Comparison of ENCODE assay signal across 8 cellular contexts in genomic region chr14:105086833-105087307, GRCh38. TPM values are rescaled to one million over a fixed set of nuclear protein-coding genes. Genes with fewer than 3 reads are reported as not detected.
DNase-seq lines count a peak whose midpoint lies in the region; ATAC-seq and TF ChIP-seq lines count a peak whose summit lies in the region.

No MANE protein-coding gene starts in this region.

- BruUV-seq in A673 (replicated peaks; lab: Mats Ljungman, UMichigan), result no TSS peak

- WGBS in mesenchymal stem cell, result 2% methylated on average over 38 of the region's 45 CpGs

- H3K9me3 ChIP-seq in A673 (ENCODE audit: low read depth, low read length, poor library complexity, severe bottlenecking) (no peaks in the 10 kb centered on the region), duodenal mucosa (ENCODE audit: control insufficient read depth in 1 of 2, low read length in 2 of 2) (no peaks in the 10 kb centered on the region), mesenchymal stem cell (ENCODE audit: control insufficient read depth, low read length) (no peaks in the 10 kb centered on the region)

- H2BK15ac ChIP-seq in mesenchymal stem cell (ENCODE audit: low read depth, poor library complexity, severe bottlenecking), result no peak overlapping the region

- ATAC-seq in GM18502 (IDR thresholded peaks at IDR 0.05; ENCODE audit: poor library complexity, unreplicated experiment) (peak; percentile 80), HG03039 (IDR thresholded peaks at IDR 0.05; ENCODE audit: unreplicated experiment) (peak; percentile 57)

- H2BK120ac ChIP-seq in mesenchymal stem cell (ENCODE audit: low read depth, low read length), result peak overlapping the region; percentile 68

- no peaks in the 10 kb centered on the region for H3K36me3 ChIP-seq in A673 (ENCODE audit: insufficient read depth, low read length, poor library complexity, severe bottlenecking)
- no peaks in the 10 kb centered on the region for H3K36me3 ChIP-seq in duodenal mucosa (ENCODE audit: control insufficient read depth in 1 of 2, insufficient read depth in 2 of 2, low read length in 2 of 2)
- H3K36me3 ChIP-seq in mesenchymal stem cell (ENCODE audit: control insufficient read depth in 1 of 2, insufficient read depth in 2 of 2, low read depth in 1 of 2, low read length in 2 of 2), result peaks cover 0 to 3% of the 10 kb centered on the region in 2 experiments

- H3K4me1 ChIP-seq in A673 (ENCODE audit: insufficient read depth, low read length, poor library complexity, severe bottlenecking), result peaks cover 6% of the 10 kb centered on the region
- peaks cover 17 to 31% of the 10 kb centered on the region in 2 donors for H3K4me1 ChIP-seq in duodenal mucosa (ENCODE audit: control insufficient read depth in 1 of 2, insufficient read depth in 2 of 2, low read length in 2 of 2)
- H3K4me1 ChIP-seq in mesenchymal stem cell (ENCODE audit: control insufficient read depth, insufficient read depth, low read depth, low read length), result peaks cover 52% of the 10 kb centered on the region

- POLR2A ChIA-PET in A673 (lab: Charles Lee; ENCODE audit: low non-redundant PET), result no interaction called here

- peak overlapping the region in 1 of 2 experiments; percentile 13 for H3K4ac ChIP-seq in mesenchymal stem cell (ENCODE audit: low read depth in 1 of 2, low read length in 2 of 2)

- no peak overlapping the region for H3K23ac ChIP-seq in mesenchymal stem cell (ENCODE audit: low read length in 2 of 2)

- H4K91ac ChIP-seq in mesenchymal stem cell (ENCODE audit: low read length), result peak overlapping the region; percentile 92

- no peak overlapping the region for H2AK5ac ChIP-seq in mesenchymal stem cell (ENCODE audit: low read length, severe bottlenecking)

- peak overlapping the region in 1 of 2 experiments; percentile 7 for H2BK12ac ChIP-seq in mesenchymal stem cell (ENCODE audit: low read length in 2 of 2)

- DNase-seq in A673 (ENCODE audit: low spot score), result peak; percentile 76
- peak; percentile 60 for DNase-seq in NCI-H510A treated with DMSO at 0.1 percent for 48 hours (lab: John Stamatoyannopoulos, UW)
- peak; percentile 79 to 81 for DNase-seq in activated CD4-positive, alpha-beta T cell treated with anti-CD3 and anti-CD28 coated beads, Interleukin-2, amount 50 U/mL, for 4 hours
- DNase-seq in mesenchymal stem cell, result peak; percentile 73
- DNase-seq in stimulated activated CD8-positive, alpha-beta memory T cell treated with anti-CD3 and anti-CD28 coated beads, Interleukin-2, amount 100 ng/mL, for 1 hour (ENCODE audit: low read depth in 2 of 2), result peak; percentile 78

- CTCF ChIA-PET in A673 (lab: Charles Lee), result interaction anchor here (0.5 to 0.7 kb wide), 2 partner anchors 158 to 265 kb away, joined by 3 read pairs; no protein-coding TSS in a partner anchor

- H2AFZ ChIP-seq in mesenchymal stem cell (ENCODE audit: low read depth, low read length), result peak overlapping the region; percentile 55

- peak overlapping the region; percentile 88 for H4K8ac ChIP-seq in mesenchymal stem cell (ENCODE audit: low read length)

- H3K14ac ChIP-seq in mesenchymal stem cell (ENCODE audit: low read length in 2 of 2), result peak overlapping the region in 1 of 2 experiments; percentile 61

- H3K27ac ChIP-seq in A673 (ENCODE audit: low read depth, low read length, poor library complexity, severe bottlenecking) (no peak overlapping the region), duodenal mucosa (ENCODE audit: low read depth, low read length) (no peak overlapping the region), mesenchymal stem cell (ENCODE audit: low read length, poor library complexity, severe bottlenecking) (no peak overlapping the region)

- H2BK5ac ChIP-seq in mesenchymal stem cell (ENCODE audit: low read depth, low read length, poor library complexity, severe bottlenecking), result no peak overlapping the region

- TF ChIP-seq CTCF in A673 (conservative IDR thresholded peaks at IDR 0.05; ENCODE audit: low read depth, low read length), result peak; percentile 65

- peak overlapping the region; percentile 80 for H3K4me2 ChIP-seq in mesenchymal stem cell (ENCODE audit: low read length, poor library complexity, severe bottlenecking)

- H3K27me3 ChIP-seq in A673 (replicated peaks; ENCODE audit: insufficient read depth, low read depth, low read length, poor library complexity) (no peaks in the 10 kb centered on the region), duodenal mucosa (ENCODE audit: control insufficient read depth in 1 of 2, insufficient read depth in 2 of 2, low read length in 2 of 2) (peaks cover 18 to 21% of the 10 kb centered on the region in 2 donors), mesenchymal stem cell (ENCODE audit: control insufficient read depth in 1 of 2, insufficient read depth in 1 of 2, low read length in 2 of 2) (peaks cover 0 to 19% of the 10 kb centered on the region in 2 experiments)

- peaks cover 6% of the 10 kb centered on the region for H3K79me1 ChIP-seq in mesenchymal stem cell (replicated peaks; ENCODE audit: low read length, poor library complexity, severe bottlenecking)

- H3K4me3 ChIP-seq in A673 (ENCODE audit: low read depth, low read length, poor library complexity, severe bottlenecking), result peak overlapping the region; percentile 51
- H3K4me3 ChIP-seq in duodenal mucosa (ENCODE audit: low read depth in 1 of 2, low read length in 2 of 2), result peak overlapping the region; percentile 55
- peak overlapping the region; percentile 56 to 82 for H3K4me3 ChIP-seq in mesenchymal stem cell (ENCODE audit: insufficient read depth in 1 of 2, low read depth in 1 of 2, low read length in 2 of 2)

- intact Hi-C loops in A673 (cut with micrococcal nuclease; ENCODE audit: unreplicated experiment), result no loop called here

- peak overlapping the region; percentile 79 to 80 for H3K18ac ChIP-seq in mesenchymal stem cell (ENCODE audit: low read depth in 1 of 2, low read length in 2 of 2)

- no peak overlapping the region for H3K9ac ChIP-seq in duodenal mucosa (ENCODE audit: low read depth in 1 of 2, low read length in 2 of 2)
- peak overlapping the region; percentile 84 for H3K9ac ChIP-seq in mesenchymal stem cell (ENCODE audit: low read length)

RNA-seq across cellular contexts. Expression of gene GPR132, which starts 21.6 kb away (rescaled TPM):
- not detected in 2 replicates for total RNA-seq in A673 (2021)
- 0.03 TPM for polyA plus RNA-seq in mesenchymal stem cell (2013, experiment 1 of 2)
- polyA plus RNA-seq in mesenchymal stem cell (2013, experiment 2 of 2), result 0.01 TPM
